Comparison of ENCODE assay signal across 9 cellular contexts in genomic region chr5:178624626-178625546, GRCh38. TPM values are rescaled to one million over a fixed set of nuclear protein-coding genes. Genes with fewer than 3 reads are reported as not detected.
DNase-seq lines count a peak whose midpoint lies in the region; ATAC-seq and TF ChIP-seq lines count a peak whose summit lies in the region.
"Had no signal": no experiment of that assay in that cellular context is flagged by ENCODE, and none has a peak within 500 bp of the region (broad histone marks: within the 10 kb centered on the region; RNA-seq: fewer than 3 reads in every experiment).

No MANE protein-coding gene starts in this region.

- H3K36me3 Mint-ChIP-seq in activated T-cell treated with anti-CD3 and anti-CD28 coated beads, Interleukin-2, amount 50 U/mL, for 4 hours (ENCODE audit: insufficient read depth) = peaks cover 28% of the 10 kb centered on the region
- H3K36me3 Mint-ChIP-seq in activated naive CD8-positive, alpha-beta T cell = peaks cover 3% of the 10 kb centered on the region

- peak overlapping the region; percentile 56 to 97 (median 79) for H3K4me3 ChIP-seq in transverse colon

- peaks cover 7 to 41% (median 24%) of the 10 kb centered on the region in 4 donors for H3K4me1 ChIP-seq in transverse colon

- DNase-seq in activated T-cell treated with anti-CD3 and anti-CD28 coated beads, Interleukin-2, amount 50 U/mL, for 4 hours = no peak
- no peak for DNase-seq in activated T-cell treated with anti-CD3 and anti-CD28 coated beads, Interleukin-2, amount 50 U/mL, for 1 hour
- DNase-seq in left kidney (ENCODE audit: low read depth, low spot score) (peak; percentile 75), transverse colon (no peak), cerebellar nuclear complex (lab: John Stamatoyannopoulos, UW) (no peak), NCI-H1105 treated with DMSO at 0.1 percent for 48 hours (lab: John Stamatoyannopoulos, UW) (no peak), activated gamma-delta T cell (lab: John Stamatoyannopoulos, UW) (no peak)

- no peak for TF ChIP-seq POLR2A in transverse colon (IDR thresholded peaks at IDR 0.05)

- in situ Hi-C loops in transverse colon (cut with MboI; ENCODE audit: low pct_ligation_motif_present in 1 of 4, low pct_unique_long_range_greater_than_20kb in 1 of 4, low sequenced_read_pairs in 3 of 4) = no loop called here

- H3K27me3 Mint-ChIP-seq in activated T-cell treated with anti-CD3 and anti-CD28 coated beads, Interleukin-2, amount 50 U/mL, for 4 hours (ENCODE audit: low read depth) = no peaks in the 10 kb centered on the region
- H3K27me3 Mint-ChIP-seq in activated naive CD8-positive, alpha-beta T cell = no peaks in the 10 kb centered on the region

- intact Hi-C loops in transverse colon (cut with DNase I; ENCODE audit: low total_unique reads) = no loop called here

- H3K36me3 ChIP-seq in transverse colon = peaks cover 0 to 23% (median 11%) of the 10 kb centered on the region in 4 donors

- H3K27me3 ChIP-seq in transverse colon = no peaks in the 10 kb centered on the region
- H3K27me3 ChIP-seq: body of pancreas had no signal

- H3K9me3 ChIP-seq in transverse colon = no peaks in the 10 kb centered on the region
- H3K9me3 ChIP-seq: body of pancreas had no signal

- TF ChIP-seq EP300 in transverse colon (IDR thresholded peaks at IDR 0.05; ENCODE audit: low read depth) = no peak

- no peak for TF ChIP-seq CTCF in transverse colon (IDR thresholded peaks at IDR 0.05)

- H3K4me3 Mint-ChIP-seq in activated T-cell treated with anti-CD3 and anti-CD28 coated beads, Interleukin-2, amount 50 U/mL, for 4 hours = peak overlapping the region; percentile 97
- peak overlapping the region; percentile 96 for H3K4me3 Mint-ChIP-seq in activated naive CD8-positive, alpha-beta T cell

- H3K27ac ChIP-seq in transverse colon = peak overlapping the region; percentile 94 to 99 (median 97)

- no peaks in the 10 kb centered on the region for H3K9me3 Mint-ChIP-seq in activated T-cell treated with anti-CD3 and anti-CD28 coated beads, Interleukin-2, amount 50 U/mL, for 4 hours
- H3K9me3 Mint-ChIP-seq in activated naive CD8-positive, alpha-beta T cell (ENCODE audit: low read depth) = no peaks in the 10 kb centered on the region

- peak overlapping the region; percentile 98 for H3K27ac Mint-ChIP-seq in activated naive CD8-positive, alpha-beta T cell

- ATAC-seq in activated T-cell treated with anti-CD3 and anti-CD28 coated beads, Interleukin-2, amount 50 U/mL, for 4 hours = no peak
- ATAC-seq: body of pancreas had no signal

- H3K4me1 Mint-ChIP-seq in activated T-cell treated with anti-CD3 and anti-CD28 coated beads, Interleukin-2, amount 50 U/mL, for 4 hours (ENCODE audit: low read depth) = peaks cover 54% of the 10 kb centered on the region
- H3K4me1 Mint-ChIP-seq in activated naive CD8-positive, alpha-beta T cell (ENCODE audit: low read depth) = peaks cover 52% of the 10 kb centered on the region

- 25 to 40% methylated on average over 4 to 15 of the region's 15 CpGs for WGBS in transverse colon (ENCODE audit: low coverage in 1 of 2), 2 donors

RNA-seq across cellular contexts. Expression of gene CLK4, which starts 2.0 kb away (rescaled TPM):
- 10 to 100 TPM; 16.7 to 23.1 (median 21.2) TPM for total RNA-seq in activated T-cell treated with anti-CD3 and anti-CD28 coated beads, Interleukin-2, amount 50 U/mL, for 4 hours
- total RNA-seq in transverse colon = 10 to 100 TPM; 36.0 to 72.6 (median 52.4) TPM

RNA-seq across cellular contexts. Expression of gene COL23A1, which starts 34.7 kb away (rescaled TPM):
- not detected for total RNA-seq in activated T-cell treated with anti-CD3 and anti-CD28 coated beads, Interleukin-2, amount 50 U/mL, for 4 hours
- 1 to 10 TPM in 2 of 4 donors, under 1 TPM in 1, not detected in 1; 0.14 to 2.2 (median 1.4) TPM for total RNA-seq in transverse colon
- total RNA-seq: body of pancreas had no signal
